Comparison of ENCODE assay signal across 27 cellular contexts in the genomic region with DNA sequence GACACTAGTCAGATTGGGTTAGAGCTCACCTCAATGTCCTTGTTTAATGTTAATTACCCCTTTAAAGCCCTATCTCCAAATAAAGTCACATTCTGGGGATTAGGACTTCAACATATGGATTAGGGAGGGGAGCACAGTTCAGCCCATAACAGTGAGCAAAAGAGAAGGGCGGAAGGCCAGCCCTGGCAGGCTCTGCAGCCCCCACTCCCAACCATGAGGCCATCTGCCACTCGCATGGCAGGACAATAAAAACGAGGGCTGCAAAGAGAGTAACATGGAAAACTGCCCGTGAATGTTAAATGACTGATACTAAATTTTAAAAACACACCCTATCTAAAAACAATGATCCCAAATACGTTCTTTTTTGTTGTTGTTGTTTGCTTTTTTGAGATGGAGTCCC. TPM values are rescaled to one million over a fixed set of nuclear protein-coding genes. Genes with fewer than 3 reads are reported as not detected.
DNase-seq lines count a peak whose midpoint lies in the region; ATAC-seq lines count a peak whose summit lies in the region.
"Had no signal": no experiment of that assay in that cellular context is flagged by ENCODE, and none has a peak within 500 bp of the region (broad histone marks: within the 10 kb centered on the region; RNA-seq: fewer than 3 reads in every experiment).

No MANE protein-coding gene starts in this region.

- no peaks in the 10 kb centered on the region for H3K9me3 ChIP-seq in thymus (ENCODE audit: control insufficient read depth)
- H3K9me3 ChIP-seq: pancreas, testis had no signal

- 97% methylated on average over 5 of the region's 5 CpGs for WGBS in thymus

- H3K27ac Mint-ChIP-seq in activated naive CD4-positive, alpha-beta T cell treated with anti-CD3 and anti-CD28 coated beads, Interleukin-2, amount 50 U/mL, for 72 hours = peak overlapping the region; percentile 65 to 99
- H3K27ac Mint-ChIP-seq in activated naive CD8-positive, alpha-beta T cell treated with anti-CD3 and anti-CD28 coated beads, Interleukin-2, amount 10 ng/mL, durations not matched to agents 7 days and 5 days = peak overlapping the region; percentile 85
- H3K27ac Mint-ChIP-seq: nephron progenitor cell had no signal

- H3K4me1 Mint-ChIP-seq in activated naive CD8-positive, alpha-beta T cell treated with anti-CD3 and anti-CD28 coated beads, Interleukin-2, amount 10 ng/mL, durations not matched to agents 7 days and 5 days = peaks cover 75% of the 10 kb centered on the region
- H3K4me1 Mint-ChIP-seq: CD14-positive monocyte had no signal

- no peaks in the 10 kb centered on the region for H3K27me3 Mint-ChIP-seq in activated naive CD8-positive, alpha-beta T cell treated with anti-CD3 and anti-CD28 coated beads, Interleukin-2, amount 10 ng/mL, durations not matched to agents 7 days and 5 days
- H3K27me3 Mint-ChIP-seq: stimulated activated naive B cell treated with anti-CD40 and anti-IgM and Interleukin-4, amounts not matched to agents 10 μg/mL and 1 μg/mL and 100 μg/mL, for 72 hours had no signal

- peak overlapping the region; percentile 43 for H3K27ac ChIP-seq in thymus (ENCODE audit: low read depth)
- H3K27ac ChIP-seq: cardiac muscle cell, pancreas, testis had no signal

- H3K36me3 ChIP-seq in thymus (ENCODE audit: control insufficient read depth, insufficient read depth) = peaks cover 27% of the 10 kb centered on the region
- H3K36me3 ChIP-seq: cardiac muscle cell, pancreas had no signal

- DNase-seq in activated naive CD4-positive, alpha-beta T cell treated with anti-CD3 and anti-CD28 coated beads, Interleukin-2, amount 50 U/mL, for 72 hours (ENCODE audit: low spot score in 2 of 2) = no peak
- DNase-seq in activated naive CD4-positive, alpha-beta T cell treated with Interleukin-2 at 50 U/mL for 16 hours = no peak
- DNase-seq in NCI-H524 (lab: John Stamatoyannopoulos, UW) = peak; percentile 50 to 79
- no peak for DNase-seq in activated naive CD8-positive, alpha-beta T cell treated with anti-CD3 and anti-CD28 coated beads, Interleukin-2, amount 10 ng/mL, durations not matched to agents 7 days and 5 days
- no peak for DNase-seq in SW480 (ENCODE audit: low spot score)
- DNase-seq: activated CD4-positive, alpha-beta T cell treated with anti-CD3 and anti-CD28 coated beads, Interleukin-2, amount 50 U/mL, for 4 hours; activated gamma-delta T cell; aorta; dermis blood vessel endothelial cell; GF-D8; GOT3; IMR-90; midbrain; NCI-H1092 treated with DMSO at 0.1 percent for 48 hours; NCI-H1930; NCI-H226; nephron progenitor cell; pancreas; SIG-M5; stimulated activated CD4-positive, alpha-beta T cell treated with anti-CD3 and anti-CD28 coated beads, Interleukin-2, amount 100 ng/mL, for 48 hours; stimulated activated naive B cell treated with anti-CD40 and anti-IgM and Interleukin-4, amounts not matched to agents 10 μg/mL and 1 μg/mL and 100 μg/mL, for 72 hours; testis had no signal

- H3K9me3 Mint-ChIP-seq in activated naive CD4-positive, alpha-beta T cell treated with anti-CD3 and anti-CD28 coated beads, Interleukin-2, amount 50 U/mL, for 72 hours = no peaks in the 10 kb centered on the region
- H3K9me3 Mint-ChIP-seq in activated naive CD8-positive, alpha-beta T cell treated with anti-CD3 and anti-CD28 coated beads, Interleukin-2, amount 10 ng/mL, durations not matched to agents 7 days and 5 days = no peaks in the 10 kb centered on the region
- H3K9me3 Mint-ChIP-seq: nephron progenitor cell; stimulated activated naive B cell treated with anti-CD40 and anti-IgM and Interleukin-4, amounts not matched to agents 10 μg/mL and 1 μg/mL and 100 μg/mL, for 72 hours had no signal

- no peak overlapping the region for H3K4me3 Mint-ChIP-seq in activated naive CD8-positive, alpha-beta T cell treated with anti-CD3 and anti-CD28 coated beads, Interleukin-2, amount 10 ng/mL, durations not matched to agents 7 days and 5 days
- H3K4me3 Mint-ChIP-seq: CD14-positive monocyte; nephron progenitor cell; stimulated activated naive B cell treated with anti-CD40 and anti-IgM and Interleukin-4, amounts not matched to agents 10 μg/mL and 1 μg/mL and 100 μg/mL, for 72 hours had no signal

- no peak for ATAC-seq in activated naive CD4-positive, alpha-beta T cell treated with anti-CD3 and anti-CD28 coated beads, Interleukin-2, amount 50 U/mL, for 72 hours
- no peak for ATAC-seq in activated naive CD8-positive, alpha-beta T cell treated with anti-CD3 and anti-CD28 coated beads, Interleukin-2, amount 10 ng/mL, durations not matched to agents 7 days and 5 days (ENCODE audit: low read depth)
- ATAC-seq in GM18502 (IDR thresholded peaks at IDR 0.05; ENCODE audit: poor library complexity, unreplicated experiment) = no peak
- ATAC-seq: pancreas; stimulated activated naive B cell treated with anti-CD40 and anti-IgM and Interleukin-4, amounts not matched to agents 10 μg/mL and 1 μg/mL and 100 μg/mL, for 72 hours had no signal

- POLR2A ChIA-PET in activated naive CD8-positive, alpha-beta T cell treated with anti-CD3 and anti-CD28 coated beads, Interleukin-2, amount 10 ng/mL, durations not matched to agents 7 days and 5 days (lab: Charles Lee) = interaction anchor here (0.6 to 5.0 kb wide), 2 partner anchors 13 to 47 kb away, joined by 5 to 34 read pairs; no protein-coding TSS in a partner anchor

- peaks cover 76% of the 10 kb centered on the region for H3K4me1 ChIP-seq in thymus (ENCODE audit: control insufficient read depth, insufficient read depth, low read length)
- H3K4me1 ChIP-seq: pancreas, testis had no signal

- H3K27me3 ChIP-seq in thymus (ENCODE audit: control insufficient read depth, insufficient read depth) = no peaks in the 10 kb centered on the region
- H3K27me3 ChIP-seq: cardiac muscle cell, pancreas, testis had no signal

- no peak overlapping the region for H3K4me3 ChIP-seq in thymus (ENCODE audit: low read length)
- H3K4me3 ChIP-seq: cardiac muscle cell, pancreas, smooth muscle cell, testis had no signal

- peaks cover 35 to 70% of the 10 kb centered on the region in 2 donors for H3K36me3 Mint-ChIP-seq in activated naive CD4-positive, alpha-beta T cell treated with anti-CD3 and anti-CD28 coated beads, Interleukin-2, amount 50 U/mL, for 72 hours
- H3K36me3 Mint-ChIP-seq in activated naive CD8-positive, alpha-beta T cell treated with anti-CD3 and anti-CD28 coated beads, Interleukin-2, amount 10 ng/mL, durations not matched to agents 7 days and 5 days = peaks cover 49% of the 10 kb centered on the region

RNA-seq across cellular contexts. Expression of gene RGS10, which starts 38.7 kb away (rescaled TPM):
- 100 to 1,000 TPM; 183 to 251 TPM for total RNA-seq in activated naive CD4-positive, alpha-beta T cell treated with anti-CD3 and anti-CD28 coated beads, Interleukin-2, amount 50 U/mL, for 72 hours
- total RNA-seq in activated naive CD8-positive, alpha-beta T cell treated with anti-CD3 and anti-CD28 coated beads, Interleukin-2, amount 10 ng/mL, durations not matched to agents 7 days and 5 days = 100 to 1,000 TPM; 157 to 159 TPM
- 304 TPM for polyA plus RNA-seq in thymus

Comparison
In these comparisons a context has a peak if more than half of its experiments do, and no peak if none do; other contexts are left out.
1. DNase-seq: peak in NCI-H524 (2 of 2); none in activated naive CD4-positive, alpha-beta T cell treated with anti-CD3 and anti-CD28 coated beads, Interleukin-2, amount 50 U/mL, for 72 hours (0 of 2), activated naive CD4-positive, alpha-beta T cell treated with Interleukin-2 at 50 U/mL for 16 hours (single experiment), activated naive CD8-positive, alpha-beta T cell treated with anti-CD3 and anti-CD28 coated beads, Interleukin-2, amount 10 ng/mL, durations not matched to agents 7 days and 5 days (single experiment) and SW480 (single experiment).